14 cellular contexts compared by ENCODE assay signal in genomic region chr6:116434056-116434725, GRCh38. TPM values are rescaled to one million over a fixed set of nuclear protein-coding genes. Genes with fewer than 3 reads are reported as not detected.
DNase-seq lines count a peak whose midpoint lies in the region; ATAC-seq lines count a peak whose summit lies in the region.
"Had no signal": no experiment of that assay in that cellular context is flagged by ENCODE, and none has a peak within 500 bp of the region (broad histone marks: within the 10 kb centered on the region; RNA-seq: fewer than 3 reads in every experiment).

No MANE protein-coding gene starts in this region.

- no peak for DNase-seq in activated CD4-positive, alpha-beta T cell treated with anti-CD3 and anti-CD28 coated beads, Interleukin-2, amount 50 U/mL, for 4 hours
- no peak for DNase-seq in SK-N-DZ (ENCODE audit: low spot score)
- no peak for DNase-seq in activated effector memory CD4-positive, alpha-beta T cell treated with Interleukin-2 at 50 U/mL for 16 hours
- DNase-seq: C1 segment of cervical spinal cord; Calu3; CD4-positive, alpha-beta T cell; DMS 273 treated with DMSO at 0.1 percent for 48 hours; H7 had no signal

- peak; percentile 46 for ATAC-seq in GM18861 (IDR thresholded peaks at IDR 0.05; ENCODE audit: unreplicated experiment)
- peak; percentile 22 for ATAC-seq in GM19468 (IDR thresholded peaks at IDR 0.05; ENCODE audit: extremely low read depth, unreplicated experiment)
- ATAC-seq in HG03175 (IDR thresholded peaks at IDR 0.05; ENCODE audit: unreplicated experiment), result peak; percentile 76
- no peak for ATAC-seq in HG02623 (IDR thresholded peaks at IDR 0.05; ENCODE audit: unreplicated experiment)
- ATAC-seq: GM12878, GM23338 had no signal

RNA-seq across cellular contexts. Expression of gene CALHM6, which starts 27.0 kb away (rescaled TPM):
- polyA plus RNA-seq in SK-N-DZ (2014; cell fraction: cytosol; rRNA removed), result 0.43 and 0.48 TPM in 2 replicates
- polyA plus RNA-seq in SK-N-DZ (2014; cell fraction: nucleus; rRNA removed), result 0.72 and 2.9 TPM in 2 replicates
